In the genomic region with DNA sequence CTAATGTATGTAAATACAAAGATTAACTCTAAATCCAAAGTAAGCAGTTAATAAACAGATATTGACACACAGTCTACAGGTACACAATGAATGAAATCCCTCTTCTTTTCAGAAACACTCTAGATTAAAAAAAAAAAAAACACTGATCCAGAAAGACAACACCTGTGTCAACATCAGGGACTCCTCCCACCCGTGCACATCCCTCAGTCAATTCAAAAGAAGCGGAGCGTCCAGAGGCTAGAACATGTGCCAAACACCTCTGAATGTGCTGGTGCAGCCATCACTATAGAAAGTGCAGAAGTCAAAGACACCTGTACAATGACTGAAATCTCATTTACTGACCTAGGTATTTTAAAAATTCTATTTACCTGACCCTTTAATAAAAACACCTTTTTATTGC, we compare ENCODE assay signal across 19 cellular contexts.
DNase-seq lines count a peak whose midpoint lies in the region; ATAC-seq and TF ChIP-seq lines count a peak whose summit lies in the region.
"Had no signal": no experiment of that assay in that cellular context is flagged by ENCODE, and none has a peak within 500 bp of the region (broad histone marks: within the 10 kb centered on the region; RNA-seq: fewer than 3 reads in every experiment).

No MANE protein-coding gene starts in this region.

- peaks cover 33 to 48% of the 10 kb centered on the region in 2 experiments for H3K4me1 ChIP-seq in neutrophil (ENCODE audit: control insufficient read depth in 1 of 2, insufficient read depth in 1 of 2, low read depth in 1 of 2, low read length in 1 of 2)
- H3K4me1 ChIP-seq: BE2C, SJCRH30 had no signal

- H3K36me3 ChIP-seq in neutrophil = no peaks in the 10 kb centered on the region
- H3K36me3 ChIP-seq: BE2C, SJCRH30 had no signal

- H3K27me3 ChIP-seq in neutrophil = no peaks in the 10 kb centered on the region
- H3K27me3 ChIP-seq: BE2C, SJCRH30 had no signal

- H3K4me3 ChIP-seq in neutrophil (ENCODE audit: low read depth in 1 of 2, low read length in 1 of 2) (no peak overlapping the region), coronary artery (no peak overlapping the region)
- H3K4me3 ChIP-seq: SJCRH30 had no signal

- H3K27ac ChIP-seq in neutrophil (peak overlapping the region; percentile 84), coronary artery (no peak overlapping the region)
- H3K27ac ChIP-seq: SJCRH30 had no signal

- TF ChIP-seq CTCF in neutrophil (IDR thresholded peaks at IDR 0.05) (no peak), coronary artery (IDR thresholded peaks at IDR 0.05) (no peak)

- H3K9me3 ChIP-seq in neutrophil = no peaks in the 10 kb centered on the region
- H3K9me3 ChIP-seq: BE2C, SJCRH30 had no signal

- ATAC-seq in HG03039 (IDR thresholded peaks at IDR 0.05; ENCODE audit: unreplicated experiment) = no peak

- DNase-seq in NCI-H2107 treated with DMSO at 0.1 percent for 48 hours (lab: John Stamatoyannopoulos, UW; ENCODE audit: unreplicated experiment) (peak; percentile 56), NCI-H2107 (lab: John Stamatoyannopoulos, UW) (no peak), NCI-H187 treated with DMSO at 0.1 percent for 48 hours (lab: John Stamatoyannopoulos, UW) (peak; percentile 72), NCI-H510A treated with DMSO at 0.1 percent for 48 hours (lab: John Stamatoyannopoulos, UW) (peak; percentile 51), coronary artery (ENCODE audit: low spot score) (no peak)
- DNase-seq in stimulated activated CD4-positive, alpha-beta T cell treated with anti-CD3 and anti-CD28 coated beads, Interleukin-12 subunit alpha, Interleukin-12 subunit beta, amount 100 ng/mL, for 4 hours = no peak
- DNase-seq: activated CD4-positive, alpha-beta T cell treated with anti-CD3 and anti-CD28 coated beads, Interleukin-2, amount 50 U/mL, for 1 hour; activated CD8-positive, alpha-beta memory T cell treated with anti-CD3 and anti-CD28 coated beads, Interleukin-2, amount 50 U/mL, for 4 hours; activated effector memory CD4-positive, alpha-beta T cell treated with anti-CD3 and anti-CD28 coated beads, Interleukin-2, amount 50 U/mL, for 16 hours; amniotic stem cell; BE2C; Calu3; H9; left cardiac atrium; NCI-H524 treated with DMSO at 0.1 percent for 48 hours; SJCRH30; substantia nigra had no signal

Comparison
In these comparisons a context has a peak if more than half of its experiments do, and no peak if none do; other contexts are left out.
1. DNase-seq: peak in NCI-H2107 treated with DMSO at 0.1 percent for 48 hours (single experiment), NCI-H187 treated with DMSO at 0.1 percent for 48 hours (single experiment) and NCI-H510A treated with DMSO at 0.1 percent for 48 hours (single experiment); none in NCI-H2107 (single experiment), stimulated activated CD4-positive, alpha-beta T cell treated with anti-CD3 and anti-CD28 coated beads, Interleukin-12 subunit alpha, Interleukin-12 subunit beta, amount 100 ng/mL, for 4 hours (single experiment) and coronary artery (single experiment).